ENCODE assay signal across 8 cellular contexts in genomic region chr4:183659919-183660318, GRCh38. TPM values are rescaled to one million over a fixed set of nuclear protein-coding genes. Genes with fewer than 3 reads are reported as not detected.
DNase-seq lines count a peak whose midpoint lies in the region; ATAC-seq and TF ChIP-seq lines count a peak whose summit lies in the region.

No MANE protein-coding gene starts in this region.

- TF ChIP-seq CTCF in NB4 (IDR thresholded peaks at IDR 0.05; ENCODE audit: low read depth, low read length), result no peak
- no peak for TF ChIP-seq CTCF in dorsolateral prefrontal cortex (IDR thresholded peaks at IDR 0.05 in 54 of 56, conservative IDR thresholded peaks at IDR 0.05 in 2 of 56; ENCODE audit: low read depth in 1 of 56, partially characterized antibody in 56 of 56)
- TF ChIP-seq CTCF in nephron progenitor cell (IDR thresholded peaks at IDR 0.05), result no peak

- peaks cover 7% of the 10 kb centered on the region for H3K36me3 ChIP-seq in CD8-positive, alpha-beta memory T cell (ENCODE audit: insufficient read depth, low read length)

- TF ChIP-seq POLR2A in NB4 (IDR thresholded peaks at IDR 0.05; ENCODE audit: extremely low read depth, insufficient read length), result no peak

- peak in 1 of 5 donors; percentile 3 for DNase-seq in CD8-positive, alpha-beta memory T cell
- DNase-seq in NB4 (ENCODE audit: low read depth) (peak; percentile 23), dorsolateral prefrontal cortex (no peak), nephron progenitor cell (no peak), OCI-M1 (lab: John Stamatoyannopoulos, UW) (no peak), NCI-H2227 (lab: John Stamatoyannopoulos, UW; ENCODE audit: unreplicated experiment) (no peak)

- peaks cover 0 to 22% (median 6%) of the 10 kb centered on the region in 3 donors for H3K36me3 Mint-ChIP-seq in CD8-positive, alpha-beta memory T cell
- H3K36me3 Mint-ChIP-seq in nephron progenitor cell (ENCODE audit: low read depth), result peaks cover 18% of the 10 kb centered on the region

- peaks cover 30% of the 10 kb centered on the region for H3K4me1 ChIP-seq in CD8-positive, alpha-beta memory T cell (ENCODE audit: insufficient read depth, low read length)

- peak overlapping the region; percentile 80 for H3K4me3 ChIP-seq in CD8-positive, alpha-beta memory T cell (ENCODE audit: low read length)
- H3K4me3 ChIP-seq in NB4 (ENCODE audit: low read depth, low read length) (peak overlapping the region; percentile 99), dorsolateral prefrontal cortex (peak overlapping the region; percentile 46 to 97 (median 90))

- H3K27me3 Mint-ChIP-seq in CD8-positive, alpha-beta memory T cell, result no peaks in the 10 kb centered on the region
- H3K27me3 Mint-ChIP-seq in nephron progenitor cell (ENCODE audit: low read depth, poor library complexity), result no peaks in the 10 kb centered on the region

- POLR2A ChIA-PET in CD8-positive, alpha-beta memory T cell (lab: Charles Lee), result interaction anchor here (0.6 to 0.8 kb wide), 2 partner anchors 153 to 156 kb away, joined by 3 to 4 read pairs; no protein-coding TSS in a partner anchor

- no peaks in the 10 kb centered on the region for H3K9me3 Mint-ChIP-seq in CD8-positive, alpha-beta memory T cell
- no peaks in the 10 kb centered on the region for H3K9me3 Mint-ChIP-seq in nephron progenitor cell

- intact Hi-C loops in dorsolateral prefrontal cortex (cut with DNase I), result loop anchor here (2.0 to 10.0 kb wide), 4 partner anchors 153 to 1545 kb away; partner anchors contain the start of genes CFAP97 (in 1 of the 2), ING2 (in 1 of the 2) and SNX25 (in 1 of the 2)

- peak overlapping the region; percentile 79 for H3K27ac ChIP-seq in CD8-positive, alpha-beta memory T cell (ENCODE audit: low read depth, low read length)
- peak overlapping the region in 48 of 59 donors; percentile 18 to 95 (median 86) for H3K27ac ChIP-seq in dorsolateral prefrontal cortex

- no peaks in the 10 kb centered on the region for H3K27me3 ChIP-seq in CD8-positive, alpha-beta memory T cell (ENCODE audit: insufficient read depth, low read length, poor library complexity, severe bottlenecking)
- no peaks in the 10 kb centered on the region for H3K27me3 ChIP-seq in dorsolateral prefrontal cortex

- CTCF ChIA-PET in CD8-positive, alpha-beta memory T cell (lab: Charles Lee), result interaction anchor here (1.0 to 1.5 kb wide), 2 partner anchors 13 to 156 kb away, joined by 3 to 5 read pairs; no protein-coding TSS in a partner anchor

- H3K9me3 ChIP-seq in CD8-positive, alpha-beta memory T cell (ENCODE audit: low read length), result no peaks in the 10 kb centered on the region

- peak overlapping the region; percentile 92 to 98 (median 94) for H3K27ac Mint-ChIP-seq in CD8-positive, alpha-beta memory T cell
- H3K27ac Mint-ChIP-seq in nephron progenitor cell, result peak overlapping the region; percentile 87

- H3K4me1 Mint-ChIP-seq in CD8-positive, alpha-beta memory T cell, result peaks cover 37 to 62% (median 47%) of the 10 kb centered on the region in 3 donors
- H3K4me1 Mint-ChIP-seq in nephron progenitor cell, result peaks cover 27% of the 10 kb centered on the region

- ATAC-seq in GM21447 (IDR thresholded peaks at IDR 0.05; ENCODE audit: unreplicated experiment) (no peak), HG03108 (IDR thresholded peaks at IDR 0.05; ENCODE audit: unreplicated experiment) (no peak)

- H3K4me3 Mint-ChIP-seq in CD8-positive, alpha-beta memory T cell, result peak overlapping the region; percentile 92 to 98 (median 96)
- H3K4me3 Mint-ChIP-seq in nephron progenitor cell, result peak overlapping the region; percentile 94

RNA-seq across cellular contexts. Expression of gene TRAPPC11, which starts 0.8 kb away (rescaled TPM):
- total RNA-seq in CD8-positive, alpha-beta memory T cell, result 10 to 100 TPM; 23.3 to 29.3 TPM
- polyA plus RNA-seq in CD8-positive, alpha-beta memory T cell, result 21.9 TPM
- total RNA-seq in dorsolateral prefrontal cortex, result 10 to 100 TPM; 32.4 to 73.9 (median 52.2) TPM

RNA-seq across cellular contexts. Expression of gene RWDD4, which starts 0.9 kb away (rescaled TPM):
- total RNA-seq in CD8-positive, alpha-beta memory T cell, result 10 to 100 TPM; 28.4 to 30.8 TPM
- polyA plus RNA-seq in CD8-positive, alpha-beta memory T cell, result 21.3 TPM
- total RNA-seq in dorsolateral prefrontal cortex, result 10 to 100 TPM in 74 of 120 experiments, 1 to 10 TPM in 46; 6.1 to 15.7 (median 10.6) TPM
